Comparison of ENCODE assay signal across 8 cellular contexts in the genomic region with DNA sequence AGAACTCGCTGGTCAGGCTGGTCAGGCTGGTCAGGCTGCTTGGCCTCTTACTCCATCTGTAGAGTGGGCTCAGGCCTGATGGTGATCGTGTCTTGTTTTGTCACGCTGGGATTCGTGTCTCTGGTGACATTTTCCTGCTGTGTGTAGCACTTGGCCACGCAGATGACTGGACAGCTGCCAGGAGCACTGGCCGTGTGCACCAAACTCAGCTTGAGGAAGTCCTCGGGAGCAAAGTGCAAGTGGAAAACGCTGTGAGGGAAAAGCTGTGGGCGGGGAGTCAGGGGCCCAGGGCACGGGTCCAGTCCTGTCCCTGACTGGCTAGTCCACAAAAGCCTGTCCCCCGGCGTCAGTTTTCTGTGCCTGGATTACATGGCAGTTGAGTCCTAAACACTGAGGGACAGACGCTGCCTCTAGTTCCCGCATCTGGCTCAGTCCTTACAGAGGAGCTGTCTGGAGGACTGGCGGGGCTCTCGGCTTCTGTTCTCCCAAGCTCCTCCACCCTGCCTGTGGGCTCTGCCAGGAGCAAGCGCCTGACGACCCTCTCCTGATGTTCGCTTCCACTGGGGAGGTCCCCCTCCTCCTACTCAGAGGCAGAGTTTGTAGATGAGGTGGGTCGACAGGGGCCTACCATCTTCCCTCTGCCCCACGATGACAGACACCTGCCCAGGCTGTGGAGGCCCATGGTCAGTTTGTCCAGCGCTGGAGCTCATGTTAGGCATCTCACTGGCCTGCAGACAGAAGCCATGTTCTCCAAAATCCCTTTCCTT. TPM values are rescaled to one million over a fixed set of nuclear protein-coding genes. Genes with fewer than 3 reads are reported as not detected.
DNase-seq lines count a peak whose midpoint lies in the region; ATAC-seq and TF ChIP-seq lines count a peak whose summit lies in the region.

No MANE protein-coding gene starts in this region.

- H3K36me3 Mint-ChIP-seq in CD8-positive, alpha-beta memory T cell, result peaks cover 0 to 2% (median 0%) of the 10 kb centered on the region in 3 donors

- peak overlapping the region; percentile 60 for H3K4me3 ChIP-seq in CD8-positive, alpha-beta memory T cell (ENCODE audit: low read length)
- peak overlapping the region; percentile 5; the same call in 1 of the 2 replicates for H3K4me3 ChIP-seq in LNCaP clone FGC (ENCODE audit: low read depth, low read length)
- peak overlapping the region; percentile 69 to 82 for H3K4me3 ChIP-seq in tibial artery

- ATAC-seq in HG03045 (IDR thresholded peaks at IDR 0.05; ENCODE audit: unreplicated experiment), result no peak
- no peak for ATAC-seq in GM19467 (IDR thresholded peaks at IDR 0.05; ENCODE audit: unreplicated experiment)

- intact Hi-C loops in tibial artery (cut with DNase I; ENCODE audit: low total_unique reads), result no loop called here

- no peaks in the 10 kb centered on the region for H3K9me3 ChIP-seq in CD8-positive, alpha-beta memory T cell (ENCODE audit: low read length)
- H3K9me3 ChIP-seq in tibial artery, result no peaks in the 10 kb centered on the region

- peaks cover 13 to 25% (median 21%) of the 10 kb centered on the region in 3 donors for H3K4me1 Mint-ChIP-seq in CD8-positive, alpha-beta memory T cell

- no peaks in the 10 kb centered on the region for H3K27me3 Mint-ChIP-seq in CD8-positive, alpha-beta memory T cell

- H3K4me3 Mint-ChIP-seq in CD8-positive, alpha-beta memory T cell, result peak overlapping the region; percentile 86 to 97 (median 92)

- H3K27ac Mint-ChIP-seq in CD8-positive, alpha-beta memory T cell, result peak overlapping the region in 3 of 8 donors; percentile 58 to 83 (median 79)

- POLR2A ChIA-PET in CD8-positive, alpha-beta memory T cell (lab: Charles Lee), result no interaction called here

- DNase-seq in CD8-positive, alpha-beta memory T cell, result no peak
- no peak for DNase-seq in LNCaP clone FGC (ENCODE audit: low read depth)
- peak; percentile 92 for DNase-seq in mesenteric fat pad (ENCODE audit: low spot score)
- DNase-seq in tibial artery, result peak; percentile 76 to 92
- no peak for DNase-seq in activated CD4-positive, alpha-beta T cell treated with anti-CD3 and anti-CD28 coated beads, Interleukin-2, amount 50 U/mL, for 4 hours

- CTCF ChIA-PET in CD8-positive, alpha-beta memory T cell (lab: Charles Lee), result interaction anchor here (0.6 kb wide), 1 partner anchor 33 kb away, joined by 3 read pairs; no protein-coding TSS in a partner anchor

- TF ChIP-seq CTCF in LNCaP clone FGC (IDR thresholded peaks at IDR 0.05; ENCODE audit: control insufficient read depth, extremely low read depth, insufficient read depth), result no peak
- no peak for TF ChIP-seq CTCF in tibial artery (IDR thresholded peaks at IDR 0.05)

- no peaks in the 10 kb centered on the region for H3K36me3 ChIP-seq in CD8-positive, alpha-beta memory T cell (ENCODE audit: insufficient read depth, low read length)
- no peaks in the 10 kb centered on the region for H3K36me3 ChIP-seq in tibial artery

- peaks cover 18% of the 10 kb centered on the region for H3K4me1 ChIP-seq in CD8-positive, alpha-beta memory T cell (ENCODE audit: insufficient read depth, low read length)
- H3K4me1 ChIP-seq in tibial artery, result peaks cover 0 to 33% (median 22%) of the 10 kb centered on the region in 4 donors

- H3K27me3 ChIP-seq in CD8-positive, alpha-beta memory T cell (ENCODE audit: insufficient read depth, low read length, poor library complexity, severe bottlenecking), result no peaks in the 10 kb centered on the region
- H3K27me3 ChIP-seq in tibial artery, result no peaks in the 10 kb centered on the region

- H3K27ac ChIP-seq in CD8-positive, alpha-beta memory T cell (ENCODE audit: low read depth, low read length), result no peak overlapping the region
- H3K27ac ChIP-seq in cingulate gyrus (ENCODE audit: low read depth, low read length), result peak overlapping the region; percentile 97
- peak overlapping the region; percentile 88 to 92 for H3K27ac ChIP-seq in tibial artery

- H3K9me3 Mint-ChIP-seq in CD8-positive, alpha-beta memory T cell, result no peaks in the 10 kb centered on the region

RNA-seq across cellular contexts. Expression of gene GRPEL1, which starts 35.9 kb away (rescaled TPM):
- total RNA-seq in CD8-positive, alpha-beta memory T cell, result 10 to 100 TPM; 94.0 to 94.5 TPM
- polyA plus RNA-seq in CD8-positive, alpha-beta memory T cell, result 54.8 TPM
- 42.8 TPM for total RNA-seq in mesenteric fat pad

Comparison
In these comparisons a context has a peak if more than half of its experiments do, and no peak if none do; other contexts are left out.
1. DNase-seq: peak in mesenteric fat pad (single experiment) and tibial artery (2 of 2); none in CD8-positive, alpha-beta memory T cell (0 of 5), LNCaP clone FGC (single experiment) and activated CD4-positive, alpha-beta T cell treated with anti-CD3 and anti-CD28 coated beads, Interleukin-2, amount 50 U/mL, for 4 hours (0 of 2).
2. H3K4me3 ChIP-seq: peak in every context shown above with its lines; median percentile 76 in tibial artery; 60 in CD8-positive, alpha-beta memory T cell; 5 in LNCaP clone FGC.